In genomic region chr5:7078901-7079300, GRCh38 we compare ENCODE assay signal across 9 cellular contexts.
DNase-seq lines count a peak whose midpoint lies in the region; ATAC-seq lines count a peak whose summit lies in the region.
"Had no signal": no experiment of that assay in that cellular context is flagged by ENCODE, and none has a peak within 500 bp of the region (broad histone marks: within the 10 kb centered on the region; RNA-seq: fewer than 3 reads in every experiment).

No MANE protein-coding gene starts in this region.

- no peaks in the 10 kb centered on the region for H4K20me1 ChIP-seq in Karpas-422 (ENCODE audit: insufficient read depth, low read depth, low read length)

- H3K36me3 Mint-ChIP-seq in activated T-helper 1 cell treated with anti-CD3 and anti-CD28 coated beads, Interleukin-12 subunit alpha, Interleukin-12 subunit beta, Interleukin-2, Interleukin-4 antibody, amounts not matched to agents 30 ng/mL and 10 ng/mL and 1 ng/mL, durations not matched to agents 14 hours and 24 hours and 36 hours (ENCODE audit: low read depth), result no peaks in the 10 kb centered on the region

- H3K27ac Mint-ChIP-seq in activated T-helper 1 cell treated with anti-CD3 and anti-CD28 coated beads, Interleukin-12 subunit alpha, Interleukin-12 subunit beta, Interleukin-2, Interleukin-4 antibody, amounts not matched to agents 30 ng/mL and 10 ng/mL and 1 ng/mL, durations not matched to agents 14 hours and 24 hours and 36 hours, result no peak overlapping the region

- H3K27me3 ChIP-seq in Karpas-422 (ENCODE audit: low read length), result no peaks in the 10 kb centered on the region

- no peaks in the 10 kb centered on the region for H3K4me1 ChIP-seq in Karpas-422 (ENCODE audit: low read length)

- intact Hi-C loops in activated T-helper 1 cell treated with anti-CD3 and anti-CD28 coated beads, Interleukin-12 subunit alpha, Interleukin-12 subunit beta, Interleukin-2, Interleukin-4 antibody, amounts not matched to agents 30 ng/mL and 10 ng/mL and 1 ng/mL, durations not matched to agents 14 hours and 24 hours and 36 hours (cut with micrococcal nuclease), result no loop called here

- no peaks in the 10 kb centered on the region for H3K9me3 Mint-ChIP-seq in activated T-helper 1 cell treated with anti-CD3 and anti-CD28 coated beads, Interleukin-12 subunit alpha, Interleukin-12 subunit beta, Interleukin-2, Interleukin-4 antibody, amounts not matched to agents 30 ng/mL and 10 ng/mL and 1 ng/mL, durations not matched to agents 14 hours and 24 hours and 36 hours

- H3K36me3 ChIP-seq in Karpas-422 (ENCODE audit: insufficient read depth, low read length), result no peaks in the 10 kb centered on the region

- H3K4me3 ChIP-seq in Karpas-422 (ENCODE audit: low read length), result no peak overlapping the region

- H3K9me2 ChIP-seq in Karpas-422 (replicated peaks; ENCODE audit: insufficient read depth, low read length), result no peaks in the 10 kb centered on the region

- peak; percentile 31 for DNase-seq in D341Med (ENCODE audit: low spot score)
- DNase-seq in Karpas-422, result peak; percentile 67
- peak; percentile 42 for DNase-seq in RKO (ENCODE audit: low spot score)
- peak; percentile 58 for DNase-seq in islet precursor cell
- no peak for DNase-seq in activated T-helper 1 cell treated with anti-CD3 and anti-CD28 coated beads, Interleukin-12 subunit alpha, Interleukin-12 subunit beta, Interleukin-2, Interleukin-4 antibody, amounts not matched to agents 30 ng/mL and 10 ng/mL and 1 ng/mL, durations not matched to agents 14 hours and 24 hours and 36 hours (ENCODE audit: low spot score)
- DNase-seq in NCI-H2107 (lab: John Stamatoyannopoulos, UW), result no peak
- DNase-seq in activated CD4-positive, alpha-beta T cell treated with anti-CD3 and anti-CD28 coated beads for 4 hours, result no peak
- DNase-seq: cortex of kidney had no signal

- no peak overlapping the region for H3K4me3 Mint-ChIP-seq in activated T-helper 1 cell treated with anti-CD3 and anti-CD28 coated beads, Interleukin-12 subunit alpha, Interleukin-12 subunit beta, Interleukin-2, Interleukin-4 antibody, amounts not matched to agents 30 ng/mL and 10 ng/mL and 1 ng/mL, durations not matched to agents 14 hours and 24 hours and 36 hours

- H3K9me3 ChIP-seq in Karpas-422 (ENCODE audit: low read length), result no peaks in the 10 kb centered on the region

- no peaks in the 10 kb centered on the region for H3K4me1 Mint-ChIP-seq in activated T-helper 1 cell treated with anti-CD3 and anti-CD28 coated beads, Interleukin-12 subunit alpha, Interleukin-12 subunit beta, Interleukin-2, Interleukin-4 antibody, amounts not matched to agents 30 ng/mL and 10 ng/mL and 1 ng/mL, durations not matched to agents 14 hours and 24 hours and 36 hours (ENCODE audit: low read depth)

- H2AFZ ChIP-seq in Karpas-422 (ENCODE audit: low read length), result no peak overlapping the region

- no peak for ATAC-seq in HG02852 (IDR thresholded peaks at IDR 0.05; ENCODE audit: unreplicated experiment)

- no peak overlapping the region for H3K9ac ChIP-seq in Karpas-422 (ENCODE audit: low read length)

- no peak overlapping the region for H3K4me2 ChIP-seq in Karpas-422 (ENCODE audit: low read depth, low read length, poor library complexity, severe bottlenecking)

- H3K27ac ChIP-seq in Karpas-422 (ENCODE audit: low read length), result no peak overlapping the region

- H3K27me3 Mint-ChIP-seq in activated T-helper 1 cell treated with anti-CD3 and anti-CD28 coated beads, Interleukin-12 subunit alpha, Interleukin-12 subunit beta, Interleukin-2, Interleukin-4 antibody, amounts not matched to agents 30 ng/mL and 10 ng/mL and 1 ng/mL, durations not matched to agents 14 hours and 24 hours and 36 hours (ENCODE audit: insufficient read depth), result no peaks in the 10 kb centered on the region

- no peaks in the 10 kb centered on the region for H3K79me2 ChIP-seq in Karpas-422 (ENCODE audit: low read length)

Comparison
In these comparisons a context has a peak if more than half of its experiments do, and no peak if none do; other contexts are left out.
1. DNase-seq: peak in D341Med (single experiment), Karpas-422 (single experiment), RKO (single experiment) and islet precursor cell (single experiment); none in activated T-helper 1 cell treated with anti-CD3 and anti-CD28 coated beads, Interleukin-12 subunit alpha, Interleukin-12 subunit beta, Interleukin-2, Interleukin-4 antibody, amounts not matched to agents 30 ng/mL and 10 ng/mL and 1 ng/mL, durations not matched to agents 14 hours and 24 hours and 36 hours (single experiment), NCI-H2107 (single experiment) and activated CD4-positive, alpha-beta T cell treated with anti-CD3 and anti-CD28 coated beads for 4 hours (0 of 2).